Comparison of ENCODE assay signal across 9 cellular contexts in the genomic region with DNA sequence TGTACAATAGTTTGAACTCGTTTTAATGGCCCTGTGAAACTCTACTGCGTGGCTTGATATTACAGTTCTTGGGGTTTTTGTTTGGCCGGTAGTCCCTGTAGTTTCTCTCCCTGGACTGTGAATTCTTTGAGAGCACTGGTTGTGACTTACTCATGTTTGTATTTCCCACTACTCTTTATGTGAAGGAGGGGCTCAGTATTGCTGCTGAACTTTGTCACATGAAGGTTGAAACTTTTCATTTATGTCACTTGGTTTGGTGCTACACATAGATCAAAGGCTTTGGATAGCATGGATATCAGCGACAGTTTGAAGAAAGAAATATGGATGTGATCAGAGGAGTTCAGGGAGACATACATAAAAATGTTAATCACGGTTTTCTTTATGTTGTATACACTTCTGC. TPM values are rescaled to one million over a fixed set of nuclear protein-coding genes. Genes with fewer than 3 reads are reported as not detected.
A peak's percentile ranks its signal among the peaks of the same experiment; 100 is the strongest.
DNase-seq lines count a peak whose midpoint lies in the region; ATAC-seq, FAIRE-seq and TF ChIP-seq lines count a peak whose summit lies in the region.
"Had no signal": no experiment of that assay in that cellular context is flagged by ENCODE, and none has a peak within 500 bp of the region (broad histone marks: within the 10 kb centered on the region; RNA-seq: fewer than 3 reads in every experiment).

No MANE protein-coding gene starts in this region.

- DNase-seq in CD4-positive, CD25-positive, alpha-beta regulatory T cell: no peak
- DNase-seq in astrocyte (ENCODE audit: low read depth) (no peak), neural progenitor cell (ENCODE audit: low spot score) (no peak), GM12891 (ENCODE audit: insufficient read length, low spot score) (no peak), Karpas-422 (no peak)
- DNase-seq: stimulated activated CD4-positive, alpha-beta T cell treated with anti-CD3 and anti-CD28 coated beads, Interleukin-2, amount 100 ng/mL, for 48 hours had no signal

- H3K9me3 Mint-ChIP-seq in CD4-positive, CD25-positive, alpha-beta regulatory T cell: no peaks in the 10 kb centered on the region
- H3K9me3 Mint-ChIP-seq in astrocyte (ENCODE audit: unreplicated experiment) (no peaks in the 10 kb centered on the region), neural progenitor cell (no peaks in the 10 kb centered on the region)

- no peak for ATAC-seq in CD4-positive, CD25-positive, alpha-beta regulatory T cell (ENCODE audit: low read depth in 2 of 2)
- ATAC-seq in HG03432 (IDR thresholded peaks at IDR 0.05; ENCODE audit: unreplicated experiment) (no peak), HG02852 (IDR thresholded peaks at IDR 0.05; ENCODE audit: unreplicated experiment) (no peak)

- H3K79me2 ChIP-seq in astrocyte (ENCODE audit: insufficient read depth, low read length): peaks cover 14% of the 10 kb centered on the region
- no peaks in the 10 kb centered on the region for H3K79me2 ChIP-seq in neural progenitor cell (ENCODE audit: low read depth)
- no peaks in the 10 kb centered on the region for H3K79me2 ChIP-seq in Karpas-422 (ENCODE audit: low read length)

- no peaks in the 10 kb centered on the region for H3K27me3 Mint-ChIP-seq in CD4-positive, CD25-positive, alpha-beta regulatory T cell
- H3K27me3 Mint-ChIP-seq in astrocyte (ENCODE audit: low read depth, unreplicated experiment) (no peaks in the 10 kb centered on the region), neural progenitor cell (ENCODE audit: insufficient read depth, low read depth) (peaks cover 4% of the 10 kb centered on the region)

- no peak overlapping the region for H2AFZ ChIP-seq in astrocyte (ENCODE audit: low read depth, low read length)
- no peak overlapping the region for H2AFZ ChIP-seq in neural progenitor cell (replicated peaks)
- H2AFZ ChIP-seq in Karpas-422 (ENCODE audit: low read length): no peak overlapping the region

- H4K20me1 ChIP-seq in astrocyte (ENCODE audit: insufficient read depth, low read length) (no peaks in the 10 kb centered on the region), neural progenitor cell (ENCODE audit: low read depth) (no peaks in the 10 kb centered on the region), Karpas-422 (ENCODE audit: insufficient read depth, low read depth, low read length) (no peaks in the 10 kb centered on the region)

- FAIRE-seq in astrocyte (lab: Jason Lieb, UNC): no peak
- FAIRE-seq in GM12891 (lab: Jason Lieb, UNC): no peak

- peak overlapping the region; percentile 93 to 97 (median 94) for H3K4me3 Mint-ChIP-seq in CD4-positive, CD25-positive, alpha-beta regulatory T cell
- peak overlapping the region; percentile 36 for H3K4me3 Mint-ChIP-seq in astrocyte (ENCODE audit: unreplicated experiment)
- H3K4me3 Mint-ChIP-seq in neural progenitor cell: peak overlapping the region; percentile 34

- H3F3A ChIP-seq in neural progenitor cell (ENCODE audit: low read depth): peaks cover 37% of the 10 kb centered on the region

- no peak overlapping the region for H3K9ac ChIP-seq in HUES6 (ENCODE audit: low read length)
- H3K9ac ChIP-seq in astrocyte (ENCODE audit: low read length): no peak overlapping the region
- no peak overlapping the region for H3K9ac ChIP-seq in neural progenitor cell
- H3K9ac ChIP-seq in Karpas-422 (ENCODE audit: low read length): no peak overlapping the region

- H3K4me2 ChIP-seq in astrocyte (ENCODE audit: low read length): no peak overlapping the region
- no peak overlapping the region for H3K4me2 ChIP-seq in neural progenitor cell
- no peak overlapping the region for H3K4me2 ChIP-seq in Karpas-422 (ENCODE audit: low read depth, low read length, poor library complexity, severe bottlenecking)

- H3K9me3 ChIP-seq in CD4-positive, CD25-positive, alpha-beta regulatory T cell (ENCODE audit: control insufficient read depth in 2 of 2, low read length in 2 of 2): no peaks in the 10 kb centered on the region
- H3K9me3 ChIP-seq in HUES6 (ENCODE audit: control insufficient read depth, insufficient read depth, low read depth, low read length): no peaks in the 10 kb centered on the region
- no peaks in the 10 kb centered on the region for H3K9me3 ChIP-seq in astrocyte (ENCODE audit: insufficient read depth, low read depth, low read length)
- H3K9me3 ChIP-seq in neural progenitor cell (ENCODE audit: low read depth): no peaks in the 10 kb centered on the region
- H3K9me3 ChIP-seq in Karpas-422 (ENCODE audit: low read length): no peaks in the 10 kb centered on the region

- peaks cover 9% of the 10 kb centered on the region for H3K36me3 Mint-ChIP-seq in CD4-positive, CD25-positive, alpha-beta regulatory T cell
- H3K36me3 Mint-ChIP-seq in astrocyte (ENCODE audit: low read depth, unreplicated experiment) (peaks cover 3% of the 10 kb centered on the region), neural progenitor cell (no peaks in the 10 kb centered on the region)

- H3K27ac Mint-ChIP-seq in CD4-positive, CD25-positive, alpha-beta regulatory T cell: peak overlapping the region in 2 of 3 donors; percentile 72 to 96
- H3K27ac Mint-ChIP-seq in astrocyte (ENCODE audit: unreplicated experiment): no peak overlapping the region
- H3K27ac Mint-ChIP-seq in neural progenitor cell: no peak overlapping the region

- no peak for TF ChIP-seq CTCF in astrocyte (IDR thresholded peaks at IDR 0.05; ENCODE audit: insufficient read depth, low read depth, low read length)
- no peak for TF ChIP-seq CTCF in neural progenitor cell (IDR thresholded peaks at IDR 0.05)

- H3K4me3 ChIP-seq in CD4-positive, CD25-positive, alpha-beta regulatory T cell (ENCODE audit: low read depth, low read length): peak overlapping the region; percentile 84
- H3K4me3 ChIP-seq in HUES6 (ENCODE audit: low read depth, low read length) (peak overlapping the region; percentile 62), astrocyte (ENCODE audit: insufficient read depth, low read depth, low read length) (no peak overlapping the region), neural progenitor cell (no peak overlapping the region), Karpas-422 (ENCODE audit: low read length) (no peak overlapping the region)

- H3K4me1 ChIP-seq in CD4-positive, CD25-positive, alpha-beta regulatory T cell (ENCODE audit: control insufficient read depth, insufficient read depth, low read length, poor library complexity, severe bottlenecking): peaks cover 22% of the 10 kb centered on the region
- peaks cover 25% of the 10 kb centered on the region for H3K4me1 ChIP-seq in HUES6 (ENCODE audit: control insufficient read depth, insufficient read depth, low read length)
- H3K4me1 ChIP-seq in astrocyte (ENCODE audit: insufficient read depth, low read length): peaks cover 17% of the 10 kb centered on the region
- peaks cover 16% of the 10 kb centered on the region for H3K4me1 ChIP-seq in neural progenitor cell
- peaks cover 12% of the 10 kb centered on the region for H3K4me1 ChIP-seq in Karpas-422 (ENCODE audit: low read length)

- H3K36me3 ChIP-seq in CD4-positive, CD25-positive, alpha-beta regulatory T cell (ENCODE audit: control insufficient read depth, insufficient read depth, low read length): no peaks in the 10 kb centered on the region
- H3K36me3 ChIP-seq in HUES6 (ENCODE audit: control insufficient read depth, insufficient read depth, low read length): no peaks in the 10 kb centered on the region
- H3K36me3 ChIP-seq in astrocyte (ENCODE audit: insufficient read depth, low read length): no peaks in the 10 kb centered on the region
- H3K36me3 ChIP-seq in neural progenitor cell: no peaks in the 10 kb centered on the region
- H3K36me3 ChIP-seq in Karpas-422 (ENCODE audit: insufficient read depth, low read length): no peaks in the 10 kb centered on the region

- TF ChIP-seq POLR2A in GM12891 (IDR thresholded peaks at IDR 0.05; ENCODE audit: low read depth, low read length): no peak

- H3K27ac ChIP-seq in CD4-positive, CD25-positive, alpha-beta regulatory T cell (ENCODE audit: insufficient read depth, low read length, poor library complexity, severe bottlenecking): peak overlapping the region; percentile 92
- H3K27ac ChIP-seq in HUES6 (ENCODE audit: low read depth, low read length) (no peak overlapping the region), astrocyte (ENCODE audit: low read depth, low read length) (no peak overlapping the region), neural progenitor cell (no peak overlapping the region), Karpas-422 (ENCODE audit: low read length) (no peak overlapping the region)

- no peaks in the 10 kb centered on the region for H3K27me3 ChIP-seq in CD4-positive, CD25-positive, alpha-beta regulatory T cell (ENCODE audit: control insufficient read depth, insufficient read depth, low read length)
- no peaks in the 10 kb centered on the region for H3K27me3 ChIP-seq in HUES6 (ENCODE audit: control insufficient read depth, insufficient read depth, low read length)
- H3K27me3 ChIP-seq in astrocyte (ENCODE audit: insufficient read depth, low read length): no peaks in the 10 kb centered on the region
- H3K27me3 ChIP-seq in neural progenitor cell: peaks cover 12% of the 10 kb centered on the region
- H3K27me3 ChIP-seq in Karpas-422 (ENCODE audit: low read length): no peaks in the 10 kb centered on the region

- peaks cover 9 to 23% (median 21%) of the 10 kb centered on the region in 4 donors for H3K4me1 Mint-ChIP-seq in CD4-positive, CD25-positive, alpha-beta regulatory T cell
- H3K4me1 Mint-ChIP-seq in astrocyte (ENCODE audit: low read depth, unreplicated experiment) (peaks cover 8% of the 10 kb centered on the region), neural progenitor cell (peaks cover 14% of the 10 kb centered on the region)

- H3K9me2 ChIP-seq in Karpas-422 (replicated peaks; ENCODE audit: insufficient read depth, low read length): no peaks in the 10 kb centered on the region

RNA-seq across cellular contexts. Expression of gene POU6F1, which starts 1.5 kb away (rescaled TPM):
- total RNA-seq in CD4-positive, CD25-positive, alpha-beta regulatory T cell: 25.1 TPM
- polyA plus RNA-seq in CD4-positive, CD25-positive, alpha-beta regulatory T cell: 1 to 10 TPM in 3 of 4 donors, under 1 TPM in 1; 0.74 to 2.7 (median 2.4) TPM
- total RNA-seq in astrocyte (3.6 and 3.7 TPM in 2 replicates), neural progenitor cell (ENCODE audit: low replicate concordance) (1.6 TPM in 2 replicates)
- polyA plus RNA-seq in GM12891 (2012; ENCODE audit: low read depth, missing spikeins): 2.9 TPM
- 1.6 and 3.2 TPM in 2 replicates for total RNA-seq in Karpas-422 (2014; rRNA removed; shearing (Covaris generic); ENCODE audit: low replicate concordance)

RNA-seq across cellular contexts. Expression of gene DAZAP2, which starts 19.3 kb away (rescaled TPM):
- 338 TPM for total RNA-seq in CD4-positive, CD25-positive, alpha-beta regulatory T cell
- polyA plus RNA-seq in CD4-positive, CD25-positive, alpha-beta regulatory T cell: 1,000 to 10,000 TPM; 1,508 to 1,956 (median 1,583) TPM
- 87.7 and 92.8 TPM in 2 replicates for total RNA-seq in astrocyte
- total RNA-seq in neural progenitor cell (ENCODE audit: low replicate concordance): 48.4 and 51.6 TPM in 2 replicates
- polyA plus RNA-seq in GM12891 (2012; ENCODE audit: low read depth, missing spikeins): 109 TPM
- total RNA-seq in Karpas-422 (2014; rRNA removed; shearing (Covaris generic); ENCODE audit: low replicate concordance): 189 and 362 TPM in 2 replicates

RNA-seq across cellular contexts. Expression of gene TFCP2, which starts 46.4 kb away (rescaled TPM):
- 24.9 TPM for total RNA-seq in CD4-positive, CD25-positive, alpha-beta regulatory T cell
- polyA plus RNA-seq in CD4-positive, CD25-positive, alpha-beta regulatory T cell: 10 to 100 TPM in 3 of 4 donors, 1 to 10 TPM in 1; 9.0 to 12.2 (median 11.2) TPM
- total RNA-seq in astrocyte (19.2 and 22.4 TPM in 2 replicates), neural progenitor cell (ENCODE audit: low replicate concordance) (19.4 and 28.8 TPM in 2 replicates)
- polyA plus RNA-seq in GM12891 (2012; ENCODE audit: low read depth, missing spikeins): 19.2 TPM
- 17.9 and 26.5 TPM in 2 replicates for total RNA-seq in Karpas-422 (2014; rRNA removed; shearing (Covaris generic); ENCODE audit: low replicate concordance)

RNA-seq across cellular contexts. Expression of gene SMAGP, which starts 50.9 kb away (rescaled TPM):
- 3.4 TPM for total RNA-seq in CD4-positive, CD25-positive, alpha-beta regulatory T cell
- 10 to 100 TPM in 2 of 4 donors, 1 to 10 TPM in 2; 5.7 to 13.5 (median 8.7) TPM for polyA plus RNA-seq in CD4-positive, CD25-positive, alpha-beta regulatory T cell
- total RNA-seq in astrocyte (1.3 and 3.6 TPM in 2 replicates), neural progenitor cell (ENCODE audit: low replicate concordance) (19.0 and 24.3 TPM in 2 replicates)
- 2.7 TPM for polyA plus RNA-seq in GM12891 (2012; ENCODE audit: low read depth, missing spikeins)
- 2.3 and 2.5 TPM in 2 replicates for total RNA-seq in Karpas-422 (2014; rRNA removed; shearing (Covaris generic); ENCODE audit: low replicate concordance)

Comparison
In these comparisons a context has a peak if more than half of its experiments do, and no peak if none do; other contexts are left out.
1. H3K4me3 ChIP-seq: peak in CD4-positive, CD25-positive, alpha-beta regulatory T cell (single experiment) and HUES6 (single experiment); none in astrocyte (single experiment), neural progenitor cell (single experiment) and Karpas-422 (single experiment).
2. H3K27ac Mint-ChIP-seq: peak in CD4-positive, CD25-positive, alpha-beta regulatory T cell (2 of 3); none in astrocyte (single experiment) and neural progenitor cell (single experiment).
3. H3K4me3 Mint-ChIP-seq: peak in every context shown above with its lines; median percentile 94 in CD4-positive, CD25-positive, alpha-beta regulatory T cell; 36 in astrocyte; 34 in neural progenitor cell.